In genomic region chr10:131322575-131322974, GRCh38 we compare ENCODE assay signal across 2 cellular contexts. TPM values are rescaled to one million over a fixed set of nuclear protein-coding genes. Genes with fewer than 3 reads are reported as not detected.
"Had no signal": no experiment of that assay in that cellular context is flagged by ENCODE, and none has a peak within 500 bp of the region (broad histone marks: within the 10 kb centered on the region; RNA-seq: fewer than 3 reads in every experiment).

No MANE protein-coding gene starts in this region.

RNA-seq across cellular contexts. Expression of gene TCERG1L, which starts 11.1 kb away (rescaled TPM):
- total RNA-seq: GM23248, H4 had no signal
